10 cellular contexts compared by ENCODE assay signal in genomic region chr2:174596994-174597346, GRCh38. TPM values are rescaled to one million over a fixed set of nuclear protein-coding genes. Genes with fewer than 3 reads are reported as not detected.
A peak's percentile ranks its signal among the peaks of the same experiment; 100 is the strongest.
DNase-seq lines count a peak whose midpoint lies in the region; FAIRE-seq and TF ChIP-seq lines count a peak whose summit lies in the region.
"Had no signal": no experiment of that assay in that cellular context is flagged by ENCODE, and none has a peak within 500 bp of the region (broad histone marks: within the 10 kb centered on the region; RNA-seq: fewer than 3 reads in every experiment).

No MANE protein-coding gene starts in this region.

- no peaks in the 10 kb centered on the region for H3K9me3 ChIP-seq in SJSA1 (replicated peaks)
- no peaks in the 10 kb centered on the region for H3K9me3 ChIP-seq in spleen
- H3K9me3 ChIP-seq: ovary had no signal

- DNase-seq in H54 (ENCODE audit: insufficient read length, low spot score) = no peak
- no peak for DNase-seq in SJSA1 (ENCODE audit: low read depth in 1 of 2, low spot score in 2 of 2)
- no peak for DNase-seq in epithelial cell of prostate (ENCODE audit: low read depth, low spot score)
- DNase-seq in spleen = no peak
- DNase-seq in ACHN = no peak
- no peak for DNase-seq in LoVo (ENCODE audit: low spot score)
- DNase-seq in amygdala (lab: John Stamatoyannopoulos, UW) = no peak
- no peak for DNase-seq in activated effector memory CD4-positive, alpha-beta T cell treated with anti-CD3 and anti-CD28 coated beads, Interleukin-2, amount 50 U/mL, for 16 hours

- in situ Hi-C loops in ACHN (cut with HindIII; ENCODE audit: low pct_ligation_motif_present, low pct_unique_long_range_greater_than_20kb, low sequenced_read_pairs) = no loop called here

- intact Hi-C loops in spleen (cut with DNase I; ENCODE audit: low total_unique reads) = no loop called here

- H3K4me3 ChIP-seq in SJSA1 (peak overlapping the region; percentile 15), spleen (peak overlapping the region; percentile 27 to 74 (median 36))
- H3K4me3 ChIP-seq: ovary had no signal

- no peaks in the 10 kb centered on the region for H3K27me3 ChIP-seq in SJSA1 (replicated peaks)
- H3K27me3 ChIP-seq in spleen (replicated peaks in 1 of 7) = no peaks in the 10 kb centered on the region
- H3K27me3 ChIP-seq: ovary had no signal

- no peak for TF ChIP-seq CTCF in spleen (IDR thresholded peaks at IDR 0.05 in 8 of 11, conservative IDR thresholded peaks at IDR 0.05 in 3 of 11)

- TF ChIP-seq POLR2A in H54 (IDR thresholded peaks at IDR 0.05; ENCODE audit: low read depth, low read length) (no peak), spleen (IDR thresholded peaks at IDR 0.05) (no peak)

- WGBS in spleen, 5 donors = 29 to 38% (median 34%) methylated on average over 4 of the region's 4 CpGs

- H3K4me1 ChIP-seq in SJSA1 (replicated peaks) (peaks cover 44% of the 10 kb centered on the region), spleen (peaks cover 31 to 100% (median 76%) of the 10 kb centered on the region in 6 donors)

- peak; percentile 11 for FAIRE-seq in H54 (lab: Jason Lieb, UNC)
- FAIRE-seq: H1 had no signal

- H3K27ac ChIP-seq in SJSA1 = peak overlapping the region; percentile 90
- peak overlapping the region; percentile 38 for H3K27ac ChIP-seq in epithelial cell of prostate
- peak overlapping the region; percentile 81 to 97 (median 94) for H3K27ac ChIP-seq in spleen

- H3K36me3 ChIP-seq in SJSA1 = 0 out of 2 replicates have a peak, but pooled peaks cover 5% of the 10 kb centered on the region
- peaks cover 0 to 14% (median 0%) of the 10 kb centered on the region in 6 donors for H3K36me3 ChIP-seq in spleen
- H3K36me3 ChIP-seq: ovary had no signal

RNA-seq across cellular contexts. Expression of gene WIPF1, which starts 0.6 kb away (rescaled TPM):
- total RNA-seq in SJSA1 (2014; rRNA removed; shearing (Covaris generic)) = 20.8 and 28.3 TPM in 2 replicates
- 100 to 1,000 TPM; 153 to 265 (median 242) TPM for total RNA-seq in spleen
- polyA plus RNA-seq in spleen = 10 to 100 TPM; 74.9 to 86.3 (median 82.8) TPM

Comparison
In these comparisons a context has a peak if more than half of its experiments do, and no peak if none do; other contexts are left out.
1. H3K27ac ChIP-seq: peak in every context shown above with its lines; median percentile 94 in spleen; 90 in SJSA1; 38 in epithelial cell of prostate.